Comparison of ENCODE assay signal across 17 cellular contexts in the genomic region with DNA sequence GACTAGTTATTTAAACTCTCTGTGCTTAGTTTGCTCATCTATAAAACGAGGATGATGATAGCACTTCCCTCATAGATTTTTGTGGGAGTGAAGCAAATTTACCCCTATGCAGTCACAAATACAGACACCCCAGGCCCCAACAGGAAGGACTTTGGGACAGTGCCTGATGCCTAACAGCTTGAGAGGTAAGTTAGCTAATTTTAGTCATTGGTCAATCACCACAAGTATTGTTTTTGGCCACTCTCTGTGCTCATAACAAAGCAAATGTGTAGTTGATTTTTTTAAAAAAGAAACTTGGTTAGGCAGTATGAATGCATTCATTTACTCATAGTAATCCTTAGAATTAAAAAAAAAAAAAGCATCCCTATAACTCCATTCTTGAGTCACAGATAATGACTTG.
DNase-seq lines count a peak whose midpoint lies in the region; ATAC-seq and TF ChIP-seq lines count a peak whose summit lies in the region.
"Had no signal": no experiment of that assay in that cellular context is flagged by ENCODE, and none has a peak within 500 bp of the region (broad histone marks: within the 10 kb centered on the region; RNA-seq: fewer than 3 reads in every experiment).

No MANE protein-coding gene starts in this region.

- H3K27ac Mint-ChIP-seq in activated CD8-positive, alpha-beta memory T cell treated with anti-CD3 and anti-CD28 coated beads, Interleukin-2, amount 10 ng/mL, durations not matched to agents 7 days and 5 days = no peak overlapping the region
- H3K27ac Mint-ChIP-seq: B cell; CD4-positive, alpha-beta T cell; CD8-positive, alpha-beta T cell had no signal

- ATAC-seq in GM18520 (IDR thresholded peaks at IDR 0.05; ENCODE audit: unreplicated experiment) (peak; percentile 40), GM19463 (IDR thresholded peaks at IDR 0.05; ENCODE audit: unreplicated experiment) (peak; percentile 36), left ventricle myocardium superior (no peak), HG03196 (IDR thresholded peaks at IDR 0.05; ENCODE audit: unreplicated experiment) (no peak)
- ATAC-seq in activated CD8-positive, alpha-beta memory T cell treated with anti-CD3 and anti-CD28 coated beads, Interleukin-2, amount 10 ng/mL, durations not matched to agents 7 days and 5 days = no peak
- ATAC-seq: A549; CD8-positive, alpha-beta T cell; GM12878 had no signal

- DNase-seq in GM12865 (ENCODE audit: low read depth) (peak; percentile 57), left ventricle myocardium superior (no peak)
- no peak for DNase-seq in activated CD8-positive, alpha-beta memory T cell treated with anti-CD3 and anti-CD28 coated beads, Interleukin-2, amount 10 ng/mL, durations not matched to agents 7 days and 5 days
- DNase-seq: AML-193; Caco-2; Calu3; CD4-positive, alpha-beta T cell; CD8-positive, alpha-beta T cell; DMS79 treated with DMSO at 0.1 percent for 48 hours; GF-D8 had no signal

- no peaks in the 10 kb centered on the region for H3K36me3 Mint-ChIP-seq in activated CD8-positive, alpha-beta memory T cell treated with anti-CD3 and anti-CD28 coated beads, Interleukin-2, amount 10 ng/mL, durations not matched to agents 7 days and 5 days
- H3K36me3 Mint-ChIP-seq: CD8-positive, alpha-beta T cell had no signal

- H3K9me3 Mint-ChIP-seq in activated CD8-positive, alpha-beta memory T cell treated with anti-CD3 and anti-CD28 coated beads, Interleukin-2, amount 10 ng/mL, durations not matched to agents 7 days and 5 days (ENCODE audit: low read depth) = no peaks in the 10 kb centered on the region
- H3K9me3 Mint-ChIP-seq: CD8-positive, alpha-beta T cell had no signal

- CTCF ChIA-PET in activated CD8-positive, alpha-beta memory T cell treated with anti-CD3 and anti-CD28 coated beads, Interleukin-2, amount 10 ng/mL, durations not matched to agents 7 days and 5 days (lab: Charles Lee) = no interaction called here

- H3K4me3 ChIP-seq in GM12865 (ENCODE audit: low read depth, low read length) = no peak overlapping the region
- H3K4me3 ChIP-seq: A549; BLaER1 treated with 17β-estradiol and CSF1 and Interleukin-3, amounts not matched to agents 10 nM and 100 nM; GM12878 had no signal

- H3K4me1 Mint-ChIP-seq in activated CD8-positive, alpha-beta memory T cell treated with anti-CD3 and anti-CD28 coated beads, Interleukin-2, amount 10 ng/mL, durations not matched to agents 7 days and 5 days = no peaks in the 10 kb centered on the region
- H3K4me1 Mint-ChIP-seq: B cell had no signal

- H3K4me3 Mint-ChIP-seq in activated CD8-positive, alpha-beta memory T cell treated with anti-CD3 and anti-CD28 coated beads, Interleukin-2, amount 10 ng/mL, durations not matched to agents 7 days and 5 days = no peak overlapping the region
- H3K4me3 Mint-ChIP-seq: B cell; CD4-positive, alpha-beta T cell; CD8-positive, alpha-beta T cell had no signal

- no peaks in the 10 kb centered on the region for H3K27me3 Mint-ChIP-seq in activated CD8-positive, alpha-beta memory T cell treated with anti-CD3 and anti-CD28 coated beads, Interleukin-2, amount 10 ng/mL, durations not matched to agents 7 days and 5 days
- H3K27me3 Mint-ChIP-seq: B cell; CD4-positive, alpha-beta T cell had no signal

- intact Hi-C loops in left ventricle myocardium superior (cut with micrococcal nuclease) = no loop called here

- no peak for TF ChIP-seq CTCF in GM12865 (IDR thresholded peaks at IDR 0.05; ENCODE audit: insufficient read depth, low read depth, low read length, missing control alignments)

Comparison
In these comparisons a context has a peak if more than half of its experiments do, and no peak if none do; other contexts are left out.
1. ATAC-seq: peak in GM18520 (single experiment) and GM19463 (single experiment); none in left ventricle myocardium superior (single experiment), HG03196 (single experiment) and activated CD8-positive, alpha-beta memory T cell treated with anti-CD3 and anti-CD28 coated beads, Interleukin-2, amount 10 ng/mL, durations not matched to agents 7 days and 5 days (single experiment).